Comparison of ENCODE assay signal across 32 cellular contexts in the genomic region with DNA sequence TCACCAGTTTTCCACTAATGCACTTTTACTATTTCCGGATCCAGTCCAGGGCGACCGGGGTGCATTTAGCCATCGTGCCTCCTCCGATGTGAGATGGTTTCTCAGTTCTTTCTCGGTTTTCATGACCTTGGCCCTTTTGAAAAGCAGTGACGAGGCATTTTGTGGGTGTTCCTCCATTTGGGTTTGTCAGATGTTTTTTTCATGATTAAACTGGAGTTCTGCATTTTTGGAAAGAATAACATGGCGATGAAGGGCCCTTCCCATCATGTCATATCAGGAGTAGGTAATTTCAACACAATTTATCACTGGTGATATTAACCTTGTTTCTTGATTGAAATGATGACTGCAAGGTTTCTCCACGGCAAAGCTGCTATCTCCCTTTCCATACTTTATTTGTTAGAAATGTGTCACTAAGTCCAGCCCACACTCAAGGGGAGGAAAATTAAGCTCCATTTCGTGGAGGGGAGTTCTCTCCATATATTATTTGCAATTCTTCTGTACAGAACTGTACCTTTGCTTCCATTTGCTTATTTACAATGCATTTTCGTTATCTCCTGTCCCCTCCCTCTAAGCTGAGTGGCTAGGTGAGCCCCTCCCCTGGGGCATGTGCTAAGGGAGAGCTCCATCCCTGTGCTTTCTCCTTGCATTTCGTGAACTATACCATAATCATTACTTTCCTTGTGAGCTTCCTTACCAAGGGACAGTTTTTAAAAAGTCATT. TPM values are rescaled to one million over a fixed set of nuclear protein-coding genes. Genes with fewer than 3 reads are reported as not detected.
DNase-seq lines count a peak whose midpoint lies in the region; ATAC-seq and TF ChIP-seq lines count a peak whose summit lies in the region.
"Had no signal": no experiment of that assay in that cellular context is flagged by ENCODE, and none has a peak within 500 bp of the region (broad histone marks: within the 10 kb centered on the region; RNA-seq: fewer than 3 reads in every experiment).

No MANE protein-coding gene starts in this region.

- H3K4me1 ChIP-seq in left ventricle myocardium inferior (peaks cover 76% of the 10 kb centered on the region), adrenal gland (replicated peaks in 1 of 2) (peaks cover 38 to 39% of the 10 kb centered on the region in 2 donors)

- TF ChIP-seq CTCF in left ventricle myocardium inferior (IDR thresholded peaks at IDR 0.05; ENCODE audit: borderline replicate concordance) (no peak), adrenal gland (IDR thresholded peaks at IDR 0.05) (no peak)

- peak overlapping the region; percentile 42 for H3K4me3 Mint-ChIP-seq in natural killer cell treated with Interleukin-12 subunit alpha and Interleukin-12 subunit beta and Interleukin-15 and Interleukin-18, amount 100 ng/mL, for 72 hours
- H3K4me3 Mint-ChIP-seq: activated CD4-positive, alpha-beta T cell treated with anti-CD3 and anti-CD28 coated beads, Interleukin-2, amount 10 ng/mL, durations not matched to agents 7 days and 5 days; activated CD8-positive, alpha-beta memory T cell treated with anti-CD3 and anti-CD28 coated beads, Interleukin-2, amount 10 ng/mL, durations not matched to agents 7 days and 5 days; H9; naive thymus-derived CD4-positive, alpha-beta T cell; WTC11 had no signal

- intact Hi-C loops in left ventricle myocardium inferior (cut with micrococcal nuclease) (no loop called here), Right ventricle myocardium inferior (cut with DNase I) (loop anchor here (5.0 kb wide), 1 partner anchor 42 kb away; no protein-coding TSS in a partner anchor), adrenal gland (cut with DNase I) (loop anchor here in 1 of 2 donors (5.0 kb wide), 1 partner anchor 47 kb away; no protein-coding TSS in a partner anchor)

- ATAC-seq in Right ventricle myocardium inferior: no peak
- ATAC-seq in natural killer cell treated with Interleukin-12 subunit alpha and Interleukin-12 subunit beta and Interleukin-15 and Interleukin-18, amount 100 ng/mL, for 72 hours: no peak
- ATAC-seq in HG03442 (IDR thresholded peaks at IDR 0.05; ENCODE audit: unreplicated experiment): no peak
- ATAC-seq: body of pancreas; naive thymus-derived CD4-positive, alpha-beta T cell; Panc1; WTC11 had no signal

- H3K27me3 Mint-ChIP-seq in natural killer cell treated with Interleukin-12 subunit alpha and Interleukin-12 subunit beta and Interleukin-15 and Interleukin-18, amount 100 ng/mL, for 72 hours: no peaks in the 10 kb centered on the region
- H3K27me3 Mint-ChIP-seq: activated CD8-positive, alpha-beta memory T cell treated with anti-CD3 and anti-CD28 coated beads, Interleukin-2, amount 10 ng/mL, durations not matched to agents 7 days and 5 days had no signal

- no peaks in the 10 kb centered on the region for H3K9me3 ChIP-seq in left ventricle myocardium inferior (replicated peaks)
- no peaks in the 10 kb centered on the region for H3K9me3 ChIP-seq in adrenal gland (replicated peaks in 1 of 3)
- H3K9me3 ChIP-seq: body of pancreas, esophagus muscularis mucosa had no signal

- H3K36me3 ChIP-seq in left ventricle myocardium inferior (no peaks in the 10 kb centered on the region), adrenal gland (replicated peaks in 1 of 2) (no peaks in the 10 kb centered on the region)
- H3K36me3 ChIP-seq: esophagus muscularis mucosa had no signal

- H3K36me3 Mint-ChIP-seq in natural killer cell treated with Interleukin-12 subunit alpha and Interleukin-12 subunit beta and Interleukin-15 and Interleukin-18, amount 100 ng/mL, for 72 hours: no peaks in the 10 kb centered on the region
- H3K36me3 Mint-ChIP-seq: activated CD8-positive, alpha-beta memory T cell treated with anti-CD3 and anti-CD28 coated beads, Interleukin-2, amount 10 ng/mL, durations not matched to agents 7 days and 5 days; naive thymus-derived CD4-positive, alpha-beta T cell; WTC11 had no signal

- H3K27ac ChIP-seq in left ventricle myocardium inferior (replicated peaks): peak overlapping the region; percentile 84
- peak overlapping the region in 3 of 5 donors; percentile 51 to 94 (median 83) for H3K27ac ChIP-seq in adrenal gland
- H3K27ac ChIP-seq: body of pancreas had no signal

- peak overlapping the region; percentile 5 to 83 for H3K27ac Mint-ChIP-seq in natural killer cell treated with Interleukin-12 subunit alpha and Interleukin-12 subunit beta and Interleukin-15 and Interleukin-18, amount 100 ng/mL, for 72 hours
- H3K27ac Mint-ChIP-seq: activated CD4-positive, alpha-beta T cell treated with anti-CD3 and anti-CD28 coated beads, Interleukin-2, amount 10 ng/mL, durations not matched to agents 7 days and 5 days; activated CD8-positive, alpha-beta memory T cell treated with anti-CD3 and anti-CD28 coated beads, Interleukin-2, amount 10 ng/mL, durations not matched to agents 7 days and 5 days; WTC11 had no signal

- DNase-seq in left ventricle myocardium inferior: no peak
- no peak for DNase-seq in Right ventricle myocardium inferior (ENCODE audit: missing footprints)
- peak in 1 of 7 donors; percentile 40 for DNase-seq in adrenal gland
- DNase-seq in natural killer cell treated with Interleukin-12 subunit alpha and Interleukin-12 subunit beta and Interleukin-15 and Interleukin-18, amount 100 ng/mL, for 72 hours (ENCODE audit: low spot score): no peak
- no peak for DNase-seq in activated CD4-positive, alpha-beta T cell treated with anti-CD3 and anti-CD28 coated beads for 48 hours
- no peak for DNase-seq in C1 segment of cervical spinal cord (lab: John Stamatoyannopoulos, UW)
- DNase-seq: activated CD4-positive, alpha-beta T cell treated with anti-CD3 and anti-CD28 coated beads, Interleukin-2, amount 10 ng/mL, durations not matched to agents 7 days and 5 days; activated CD8-positive, alpha-beta memory T cell treated with anti-CD3 and anti-CD28 coated beads, Interleukin-2, amount 10 ng/mL, durations not matched to agents 7 days and 5 days; activated naive CD4-positive, alpha-beta T cell treated with Interleukin-2 at 50 U/mL for 16 hours; activated T-cell treated with anti-CD3 and anti-CD28 coated beads, Interleukin-2, amount 50 U/mL, for 48 hours; body of pancreas; dermis blood vessel endothelial cell; DMS153; foreskin fibroblast; H9; head of caudate nucleus; Karpas-422; midbrain; naive thymus-derived CD4-positive, alpha-beta T cell; NCI-H1436 treated with DMSO at 0.1 percent for 48 hours; NCI-H2081 treated with DMSO at 0.1 percent for 48 hours; NCI-H2227 treated with DMSO at 0.1 percent for 48 hours; NCI-H526; nucleus accumbens; SHP77; stimulated activated CD4-positive, alpha-beta T cell treated with anti-CD3 and anti-CD28 coated beads, Interleukin-4, amount 100 ng/mL, for 24 hours; substantia nigra; T-helper 9 cell had no signal

- no peak for TF ChIP-seq POLR2A in adrenal gland (IDR thresholded peaks at IDR 0.05)

- H3K9me3 Mint-ChIP-seq in natural killer cell treated with Interleukin-12 subunit alpha and Interleukin-12 subunit beta and Interleukin-15 and Interleukin-18, amount 100 ng/mL, for 72 hours: no peaks in the 10 kb centered on the region
- H3K9me3 Mint-ChIP-seq: activated CD4-positive, alpha-beta T cell treated with anti-CD3 and anti-CD28 coated beads, Interleukin-2, amount 10 ng/mL, durations not matched to agents 7 days and 5 days; H9; naive thymus-derived CD4-positive, alpha-beta T cell; WTC11 had no signal

- 45 to 61% (median 49%) methylated on average over 12 of the region's 12 CpGs for WGBS in adrenal gland, 4 donors

- H3K4me3 ChIP-seq in left ventricle myocardium inferior: no peak overlapping the region
- no peak overlapping the region for H3K4me3 ChIP-seq in adrenal gland
- H3K4me3 ChIP-seq: body of pancreas, esophagus muscularis mucosa had no signal

- H3K27me3 ChIP-seq in left ventricle myocardium inferior (ENCODE audit: low read depth) (no peaks in the 10 kb centered on the region), adrenal gland (no peaks in the 10 kb centered on the region)
- H3K27me3 ChIP-seq: body of pancreas, esophagus muscularis mucosa had no signal

- H3K4me1 Mint-ChIP-seq in natural killer cell treated with Interleukin-12 subunit alpha and Interleukin-12 subunit beta and Interleukin-15 and Interleukin-18, amount 100 ng/mL, for 72 hours (ENCODE audit: low read depth in 2 of 2): peaks cover 36 to 44% of the 10 kb centered on the region in 2 donors

RNA-seq across cellular contexts. Expression of gene KLF11, which starts 8.9 kb away (rescaled TPM):
- total RNA-seq in left ventricle myocardium inferior: 20.8 TPM
- total RNA-seq in Right ventricle myocardium inferior: 28.2 TPM
- total RNA-seq in adrenal gland: 10 to 100 TPM; 20.9 to 75.7 (median 29.5) TPM
- 10 to 100 TPM in 1 of 3 donors, 1 to 10 TPM in 2; 6.8 to 21.5 (median 8.5) TPM for polyA plus RNA-seq in adrenal gland
- total RNA-seq in natural killer cell treated with Interleukin-12 subunit alpha and Interleukin-12 subunit beta and Interleukin-15 and Interleukin-18, amount 100 ng/mL, for 72 hours: 1 to 10 TPM; 3.8 to 6.1 TPM

RNA-seq across cellular contexts. Expression of gene CYS1, which starts 45.7 kb away (rescaled TPM):
- total RNA-seq in left ventricle myocardium inferior (3.3 TPM), Right ventricle myocardium inferior (3.2 TPM), adrenal gland (1 to 10 TPM in 6 of 8 donors, under 1 TPM in 2; 0.18 to 3.6 (median 1.6) TPM)
- polyA plus RNA-seq in adrenal gland: 1 to 10 TPM in 1 of 3 donors, under 1 TPM in 2; 0.05 to 1.1 (median 0.48) TPM
- under 1 TPM in 1 of 2 donors, not detected in 1; 0.45 TPM for total RNA-seq in natural killer cell treated with Interleukin-12 subunit alpha and Interleukin-12 subunit beta and Interleukin-15 and Interleukin-18, amount 100 ng/mL, for 72 hours
- polyA plus RNA-seq: naive thymus-derived CD4-positive, alpha-beta T cell had no signal
